Comparison of ENCODE assay signal across 14 cellular contexts in the genomic region with DNA sequence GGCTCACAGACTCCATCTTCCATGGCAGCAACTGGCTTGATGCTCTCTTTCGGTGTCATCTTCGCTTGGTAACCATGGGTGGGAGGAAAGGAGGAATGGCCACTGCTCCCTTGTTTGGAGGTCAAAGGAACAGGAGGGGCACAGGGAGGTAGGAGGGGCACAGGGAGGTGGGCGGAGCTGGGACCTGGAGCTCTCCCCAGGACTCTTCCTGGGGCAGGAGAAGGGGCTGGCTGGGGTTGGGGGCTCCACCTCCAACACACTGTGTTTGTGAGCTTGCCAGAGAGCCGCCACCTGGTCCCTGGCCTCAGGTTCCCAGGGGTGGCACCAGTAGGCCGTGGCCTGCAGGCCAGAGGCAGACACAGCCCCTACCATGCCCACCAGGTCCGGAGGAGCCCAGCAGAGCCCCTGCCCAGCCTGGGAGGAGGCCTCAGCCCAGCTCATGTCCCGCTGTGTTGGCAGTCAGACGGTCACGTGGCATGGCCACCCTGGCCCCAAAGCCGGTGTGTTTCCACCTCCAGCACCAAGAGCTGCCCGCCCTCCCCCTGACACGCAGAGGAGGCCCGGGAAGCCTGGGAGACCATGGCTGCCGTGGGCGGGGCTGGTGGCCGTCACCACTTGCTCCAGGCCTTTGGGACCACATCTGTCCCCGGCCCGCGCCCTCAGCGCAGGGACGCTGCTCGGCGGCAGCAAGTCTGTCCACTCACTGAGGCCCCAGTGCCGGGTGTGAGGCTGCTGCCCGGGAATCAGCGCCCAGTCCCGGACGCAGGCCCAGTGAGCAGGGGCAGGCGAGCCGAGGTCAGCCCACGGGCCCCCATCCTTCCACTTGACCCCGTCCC.
DNase-seq lines count a peak whose midpoint lies in the region; ATAC-seq and TF ChIP-seq lines count a peak whose summit lies in the region.
"Had no signal": no experiment of that assay in that cellular context is flagged by ENCODE, and none has a peak within 500 bp of the region (broad histone marks: within the 10 kb centered on the region; RNA-seq: fewer than 3 reads in every experiment).

No MANE protein-coding gene starts in this region.

- peaks cover 57 to 80% (median 74%) of the 10 kb centered on the region in 10 experiments for H3K4me1 ChIP-seq in BLaER1 treated with 17β-estradiol and CSF1 and Interleukin-3, amounts not matched to agents 10 nM and 100 nM
- H3K4me1 ChIP-seq in HUES64 (ENCODE audit: insufficient read depth, low read length) (peaks cover 24% of the 10 kb centered on the region), endodermal cell (ENCODE audit: control insufficient read depth, insufficient read depth, low read length) (peaks cover 6% of the 10 kb centered on the region), mucosa of descending colon (ENCODE audit: low read depth) (peaks cover 25% of the 10 kb centered on the region), aorta (ENCODE audit: control insufficient read depth in 1 of 2, insufficient read depth in 2 of 2, low read length in 2 of 2) (no peaks in the 10 kb centered on the region)

- no peak overlapping the region for H3K4me3 ChIP-seq in BLaER1 treated with 17β-estradiol and CSF1 and Interleukin-3, amounts not matched to agents 10 nM and 100 nM
- H3K4me3 ChIP-seq in HUES64 (ENCODE audit: low read length) (no peak overlapping the region), endodermal cell (ENCODE audit: low read length) (no peak overlapping the region), mucosa of descending colon (no peak overlapping the region), aorta (ENCODE audit: low read length in 2 of 2) (no peak overlapping the region)

- H3K27ac Mint-ChIP-seq in endodermal cell (no peak overlapping the region), neural crest cell (ENCODE audit: unreplicated experiment) (no peak overlapping the region)
- H3K27ac Mint-ChIP-seq: stimulated activated memory B cell treated with anti-CD40 and anti-IgM and Interleukin-4, amounts not matched to agents 10 μg/mL and 1 μg/mL and 100 μg/mL, for 72 hours had no signal

- DNase-seq in endodermal cell (peak; percentile 73), neural crest cell (ENCODE audit: low read depth, low spot score) (no peak), mucosa of descending colon (no peak), NCI-H226 (no peak), aorta (no peak), GM10248 (ENCODE audit: extremely low spot score) (no peak)
- DNase-seq: foreskin melanocyte; NCI-H1048; NCI-H345; stimulated activated CD4-positive, alpha-beta T cell treated with anti-CD3 and anti-CD28 coated beads, Interleukin-2, amount 100 ng/mL, for 48 hours had no signal

- H3K36me3 Mint-ChIP-seq in endodermal cell (ENCODE audit: low read depth) (no peaks in the 10 kb centered on the region), neural crest cell (ENCODE audit: low read depth) (no peaks in the 10 kb centered on the region)
- H3K36me3 Mint-ChIP-seq: stimulated activated memory B cell treated with anti-CD40 and anti-IgM and Interleukin-4, amounts not matched to agents 10 μg/mL and 1 μg/mL and 100 μg/mL, for 72 hours had no signal

- peaks cover 0 to 53% (median 15%) of the 10 kb centered on the region in 11 experiments; a peak in 13 of 22 replicates for H4K20me1 ChIP-seq in BLaER1 treated with 17β-estradiol and CSF1 and Interleukin-3, amounts not matched to agents 10 nM and 100 nM

- H3K4me2 ChIP-seq in BLaER1 treated with 17β-estradiol and CSF1 and Interleukin-3, amounts not matched to agents 10 nM and 100 nM = peak overlapping the region in 9 of 11 experiments; percentile 8 to 97 (median 79); a peak in 10 of 22 replicates

- no peak overlapping the region for H3K9ac ChIP-seq in BLaER1 treated with 17β-estradiol and CSF1 and Interleukin-3, amounts not matched to agents 10 nM and 100 nM
- H3K9ac ChIP-seq in HUES64 (ENCODE audit: low read depth, low read length) = no peak overlapping the region
- no peak overlapping the region for H3K9ac ChIP-seq in endodermal cell (ENCODE audit: extremely low read depth, low read length, poor library complexity, severe bottlenecking)

- ATAC-seq in mucosa of descending colon (no peak), aorta (ENCODE audit: low FRiP score) (no peak)
- ATAC-seq: PC-3; stimulated activated memory B cell treated with anti-CD40 and anti-IgM and Interleukin-4, amounts not matched to agents 10 μg/mL and 1 μg/mL and 100 μg/mL, for 72 hours had no signal

- H3K4me3 Mint-ChIP-seq in endodermal cell (no peak overlapping the region), neural crest cell (peak overlapping the region; percentile 74)
- H3K4me3 Mint-ChIP-seq: stimulated activated memory B cell treated with anti-CD40 and anti-IgM and Interleukin-4, amounts not matched to agents 10 μg/mL and 1 μg/mL and 100 μg/mL, for 72 hours had no signal

- no peak overlapping the region for H3K27ac ChIP-seq in BLaER1 treated with 17β-estradiol and CSF1 and Interleukin-3, amounts not matched to agents 10 nM and 100 nM
- H3K27ac ChIP-seq in HUES64 (ENCODE audit: low read depth, low read length) = peak overlapping the region; percentile 25; the same call in 1 of the 2 replicates
- no peak overlapping the region for H3K27ac ChIP-seq in endodermal cell (ENCODE audit: low read depth, low read length)
- no peak overlapping the region for H3K27ac ChIP-seq in aorta (ENCODE audit: low read depth in 1 of 2, low read length in 2 of 2)

- CTCF ChIA-PET in GM10248 (lab: Yijun Ruan, JAX) = no interaction called here

- H3K27me3 ChIP-seq in BLaER1 treated with 17β-estradiol and CSF1 and Interleukin-3, amounts not matched to agents 10 nM and 100 nM = peaks cover 44 to 60% (median 48%) of the 10 kb centered on the region in 11 experiments
- H3K27me3 ChIP-seq in HUES64 (ENCODE audit: insufficient read depth, low read length) (no peaks in the 10 kb centered on the region), endodermal cell (ENCODE audit: control insufficient read depth, insufficient read depth, low read length, poor library complexity, severe bottlenecking) (no peaks in the 10 kb centered on the region), aorta (ENCODE audit: control insufficient read depth in 1 of 2, insufficient read depth in 2 of 2, low read length in 1 of 2) (no peaks in the 10 kb centered on the region)

- H3K36me3 ChIP-seq in BLaER1 treated with 17β-estradiol and CSF1 and Interleukin-3, amounts not matched to agents 10 nM and 100 nM = no peaks in the 10 kb centered on the region
- H3K36me3 ChIP-seq in HUES64 (ENCODE audit: insufficient read depth, low read length) (no peaks in the 10 kb centered on the region), endodermal cell (ENCODE audit: control insufficient read depth, insufficient read depth, low read length) (no peaks in the 10 kb centered on the region), mucosa of descending colon (ENCODE audit: low read depth) (no peaks in the 10 kb centered on the region), aorta (ENCODE audit: control insufficient read depth in 1 of 2, insufficient read depth in 2 of 2, low read length in 1 of 2) (no peaks in the 10 kb centered on the region)

- no peaks in the 10 kb centered on the region for H3K9me3 ChIP-seq in BLaER1 treated with 17β-estradiol and CSF1 and Interleukin-3, amounts not matched to agents 10 nM and 100 nM (replicated peaks in 1 of 11)
- H3K9me3 ChIP-seq in HUES64 (ENCODE audit: insufficient read depth, low read depth, low read length) (no peaks in the 10 kb centered on the region), endodermal cell (ENCODE audit: control insufficient read depth, low read length) (no peaks in the 10 kb centered on the region), mucosa of descending colon (no peaks in the 10 kb centered on the region), aorta (ENCODE audit: control insufficient read depth, low read length) (no peaks in the 10 kb centered on the region)

- intact Hi-C loops in mucosa of descending colon (cut with DNase I, micrococcal nuclease) = loop anchor here in 1 of 2 donors (10.0 kb wide), 1 partner anchor 113 kb away; no protein-coding TSS in a partner anchor
- intact Hi-C loops in aorta (cut with DNase I) = loop anchor here in 1 of 2 donors (5.0 kb wide), 1 partner anchor 120 kb away; no protein-coding TSS in a partner anchor

- peaks cover 2% of the 10 kb centered on the region for H3K4me1 Mint-ChIP-seq in endodermal cell
- peaks cover 5% of the 10 kb centered on the region for H3K4me1 Mint-ChIP-seq in neural crest cell

- H3K27me3 Mint-ChIP-seq in endodermal cell (ENCODE audit: insufficient read depth) (no peaks in the 10 kb centered on the region), neural crest cell (ENCODE audit: low read depth) (peaks cover 3% of the 10 kb centered on the region)

- no peaks in the 10 kb centered on the region for H3K9me3 Mint-ChIP-seq in endodermal cell
- no peaks in the 10 kb centered on the region for H3K9me3 Mint-ChIP-seq in neural crest cell
- H3K9me3 Mint-ChIP-seq: stimulated activated memory B cell treated with anti-CD40 and anti-IgM and Interleukin-4, amounts not matched to agents 10 μg/mL and 1 μg/mL and 100 μg/mL, for 72 hours had no signal

- POLR2A ChIA-PET in GM10248 (lab: Yijun Ruan, JAX) = no interaction called here

- TF ChIP-seq CTCF in endodermal cell (conservative IDR thresholded peaks at IDR 0.05) = no peak
- TF ChIP-seq CTCF in neural crest cell (conservative IDR thresholded peaks at IDR 0.05) = no peak
- TF ChIP-seq CTCF in mucosa of descending colon (IDR thresholded peaks at IDR 0.05) = no peak
- TF ChIP-seq CTCF in GM10248 (IDR thresholded peaks at IDR 0.05; ENCODE audit: control extremely low read depth, extremely low read depth, low read depth, missing control alignments) = no peak

- 90% methylated on average over 32 of the region's 32 CpGs for WGBS in HUES64
- WGBS in endodermal cell (ENCODE audit: insufficient coverage in 1 of 2, insufficient read length in 1 of 2), 2 experiments = 95 to 96% methylated on average over 21 to 32 of the region's 32 CpGs
- 85 to 91% methylated on average over 32 of the region's 32 CpGs for WGBS in aorta, 2 donors
